In the genomic region with DNA sequence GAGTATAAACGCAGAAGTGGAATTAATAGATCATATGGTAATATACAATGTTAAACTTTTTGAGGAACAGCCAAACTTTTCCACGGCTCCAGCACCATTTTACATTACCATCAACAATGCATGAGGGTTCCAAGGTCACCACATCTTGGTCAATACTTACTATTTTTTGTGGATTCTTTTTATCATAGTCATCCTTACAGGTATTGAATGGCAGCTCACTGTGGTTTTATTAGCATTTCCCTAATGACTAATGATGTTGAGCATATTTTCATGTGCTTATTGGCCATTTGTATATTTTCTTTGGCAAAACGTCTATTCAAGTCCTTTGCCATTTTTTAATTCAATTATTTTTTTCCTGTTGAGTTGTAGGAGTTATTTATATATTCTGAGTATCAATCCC, we compare ENCODE assay signal across 21 cellular contexts. TPM values are rescaled to one million over a fixed set of nuclear protein-coding genes. Genes with fewer than 3 reads are reported as not detected.
DNase-seq lines count a peak whose midpoint lies in the region; ATAC-seq, FAIRE-seq and TF ChIP-seq lines count a peak whose summit lies in the region.
"Had no signal": no experiment of that assay in that cellular context is flagged by ENCODE, and none has a peak within 500 bp of the region (broad histone marks: within the 10 kb centered on the region; RNA-seq: fewer than 3 reads in every experiment).

No MANE protein-coding gene starts in this region.

- H3K36me3 ChIP-seq in HepG2 (replicated peaks in 1 of 2; ENCODE audit: control insufficient read depth in 1 of 2, insufficient read depth in 2 of 2, low read length in 2 of 2) = peaks cover 5 to 57% of the 10 kb centered on the region in 2 experiments; a peak in 4 of 5 replicates
- H3K36me3 ChIP-seq in right lobe of liver = peaks cover 0 to 26% (median 4%) of the 10 kb centered on the region in 4 donors
- H3K36me3 ChIP-seq in stomach = peaks cover 20 to 94% (median 77%) of the 10 kb centered on the region in 4 donors

- no peaks in the 10 kb centered on the region for H3K79me2 ChIP-seq in HepG2 (ENCODE audit: insufficient read depth, low read length)

- H3K36me3 Mint-ChIP-seq in stimulated activated memory B cell treated with anti-CD40 and anti-IgM and Interleukin-4, amounts not matched to agents 10 μg/mL and 1 μg/mL and 100 μg/mL, for 72 hours = peaks cover 49% of the 10 kb centered on the region
- peaks cover 58% of the 10 kb centered on the region for H3K36me3 Mint-ChIP-seq in activated CD4-positive, alpha-beta memory T cell treated with anti-CD3 and anti-CD28 coated beads, Interleukin-2, amount 10 ng/mL, durations not matched to agents 7 days and 5 days (ENCODE audit: low read depth)

- CTCF ChIA-PET in HepG2 (lab: Yijun Ruan, JAX; ENCODE audit: low intra/inter-chr PET ratio, low total read pairs) = no interaction called here
- CTCF ChIA-PET in activated CD4-positive, alpha-beta memory T cell treated with anti-CD3 and anti-CD28 coated beads, Interleukin-2, amount 10 ng/mL, durations not matched to agents 7 days and 5 days (lab: Charles Lee) = no interaction called here

- no peak for TF ChIP-seq RAD21 in HepG2 (CRISPR knock-in tag; IDR thresholded peaks at IDR 0.05)

- FAIRE-seq in HepG2 (lab: Jason Lieb, UNC) = no peak
- FAIRE-seq: GM18507 had no signal

- H3K27ac ChIP-seq in HepG2 (ENCODE audit: extremely low read length, insufficient read depth, low read length) (no peak overlapping the region), right lobe of liver (no peak overlapping the region), stomach (no peak overlapping the region)
- H3K27ac ChIP-seq: SJCRH30 had no signal

- H3K4me2 ChIP-seq in HepG2 (ENCODE audit: low read depth, low read length) = no peak overlapping the region
- H3K4me2 ChIP-seq: GM23338 had no signal

- TSS peak; percentile 18 for BruUV-seq in HepG2 (replicated peaks; lab: Mats Ljungman, UMichigan)

- in situ Hi-C loops in HepG2 (cut with HindIII; ENCODE audit: extremely low pct_ligation_motif_present, low pct_unique_long_range_greater_than_20kb) = no loop called here

- POLR2A ChIA-PET in HepG2 (lab: Yijun Ruan, JAX) = no interaction called here
- POLR2A ChIA-PET in activated CD4-positive, alpha-beta memory T cell treated with anti-CD3 and anti-CD28 coated beads, Interleukin-2, amount 10 ng/mL, durations not matched to agents 7 days and 5 days (lab: Charles Lee) = no interaction called here

- H3K27me3 ChIP-seq in HepG2 (ENCODE audit: control insufficient read depth in 1 of 2, insufficient read depth in 2 of 2, low read length in 2 of 2) = no peaks in the 10 kb centered on the region
- H3K27me3 ChIP-seq in right lobe of liver = no peaks in the 10 kb centered on the region
- H3K27me3 ChIP-seq in stomach = no peaks in the 10 kb centered on the region
- H3K27me3 ChIP-seq: BE2C, MG63, SJCRH30 had no signal

- no peak for ATAC-seq in HepG2
- ATAC-seq in right lobe of liver = no peak
- no peak for ATAC-seq in stimulated activated memory B cell treated with anti-CD40 and anti-IgM and Interleukin-4, amounts not matched to agents 10 μg/mL and 1 μg/mL and 100 μg/mL, for 72 hours
- ATAC-seq in HG02852 (IDR thresholded peaks at IDR 0.05; ENCODE audit: unreplicated experiment) = no peak
- ATAC-seq: CD8-positive, alpha-beta T cell; GM23338 had no signal

- H2AFZ ChIP-seq in HepG2 (ENCODE audit: low read length) = no peak overlapping the region
- H2AFZ ChIP-seq: GM23338 had no signal

- H3K9ac ChIP-seq in HepG2 (ENCODE audit: insufficient read depth, low read depth, low read length) = no peak overlapping the region

- intact Hi-C loops in HepG2 (cut with micrococcal nuclease; ENCODE audit: unreplicated experiment) = no loop called here
- intact Hi-C loops in right lobe of liver (cut with DNase I) = loop anchor here in 1 of 2 donors (10.0 kb wide), 1 partner anchor 146 kb away; the partner anchor contains the start of gene FNIP1
- intact Hi-C loops in stomach (cut with DNase I; ENCODE audit: low total_unique reads) = no loop called here

- H3K4me1 Mint-ChIP-seq in stimulated activated memory B cell treated with anti-CD40 and anti-IgM and Interleukin-4, amounts not matched to agents 10 μg/mL and 1 μg/mL and 100 μg/mL, for 72 hours = peaks cover 19% of the 10 kb centered on the region
- H3K4me1 Mint-ChIP-seq in activated CD4-positive, alpha-beta memory T cell treated with anti-CD3 and anti-CD28 coated beads, Interleukin-2, amount 10 ng/mL, durations not matched to agents 7 days and 5 days = no peaks in the 10 kb centered on the region
- H3K4me1 Mint-ChIP-seq: GM23338 had no signal

- 93% methylated on average over 3 of the region's 3 CpGs for WGBS in HepG2 (ENCODE audit: low lambda C conversion rate)
- 92% methylated on average over 3 of the region's 3 CpGs for WGBS in right lobe of liver (ENCODE audit: insufficient coverage, low coverage, low lambda C conversion rate, missing lambda C conversion rate)
- WGBS in stomach, 5 donors = 71 to 85% (median 82%) methylated on average over 3 of the region's 3 CpGs

- H3K4me3 Mint-ChIP-seq in stimulated activated memory B cell treated with anti-CD40 and anti-IgM and Interleukin-4, amounts not matched to agents 10 μg/mL and 1 μg/mL and 100 μg/mL, for 72 hours = no peak overlapping the region
- H3K4me3 Mint-ChIP-seq in activated CD4-positive, alpha-beta memory T cell treated with anti-CD3 and anti-CD28 coated beads, Interleukin-2, amount 10 ng/mL, durations not matched to agents 7 days and 5 days = no peak overlapping the region
- H3K4me3 Mint-ChIP-seq: CD8-positive, alpha-beta T cell; GM23338 had no signal

- no peak for TF ChIP-seq CTCF in HepG2 (CRISPR knock-in tag; IDR thresholded peaks at IDR 0.05)
- no peak for TF ChIP-seq CTCF in right lobe of liver (IDR thresholded peaks at IDR 0.05)
- TF ChIP-seq CTCF in fibroblast of mammary gland (conservative IDR thresholded peaks at IDR 0.05; ENCODE audit: control insufficient read depth, insufficient read depth, low read depth, low read length) = no peak
- TF ChIP-seq CTCF in stomach (IDR thresholded peaks at IDR 0.05) = no peak

- DNase-seq in HepG2 (ENCODE audit: low spot score) (no peak), right lobe of liver (no peak), astrocyte of the hippocampus (ENCODE audit: low read depth, low spot score) (peak; percentile 43), fibroblast of mammary gland (ENCODE audit: low read depth) (peak; percentile 47), stomach (no peak)
- DNase-seq in activated CD4-positive, alpha-beta memory T cell treated with anti-CD3 and anti-CD28 coated beads, Interleukin-2, amount 10 ng/mL, durations not matched to agents 7 days and 5 days = no peak
- DNase-seq: 8988T; BE2C; CD8-positive, alpha-beta T cell; GDM1; MG63; NCI-H1092 treated with DMSO at 0.1 percent for 48 hours; NCI-H2081 treated with DMSO at 0.1 percent for 48 hours; NCI-H526; NK-92 treated with Interleukin-12 subunit alpha and Interleukin-12 subunit beta, amount 100 ng/mL, for 24 hours; RPMI8226; SJCRH30 had no signal

- H3K4me3 ChIP-seq in HepG2 (replicated peaks in 1 of 3; ENCODE audit: insufficient read depth in 1 of 3, low read depth in 2 of 3, low read length in 3 of 3) = no peak overlapping the region
- H3K4me3 ChIP-seq in right lobe of liver = no peak overlapping the region
- H3K4me3 ChIP-seq in fibroblast of mammary gland (ENCODE audit: control insufficient read depth, low read depth, low read length) = no peak overlapping the region
- no peak overlapping the region for H3K4me3 ChIP-seq in stomach
- H3K4me3 ChIP-seq: GM23338, MG63, SJCRH30 had no signal

- no peaks in the 10 kb centered on the region for H3K27me3 Mint-ChIP-seq in stimulated activated memory B cell treated with anti-CD40 and anti-IgM and Interleukin-4, amounts not matched to agents 10 μg/mL and 1 μg/mL and 100 μg/mL, for 72 hours
- H3K27me3 Mint-ChIP-seq in activated CD4-positive, alpha-beta memory T cell treated with anti-CD3 and anti-CD28 coated beads, Interleukin-2, amount 10 ng/mL, durations not matched to agents 7 days and 5 days = no peaks in the 10 kb centered on the region

- no peaks in the 10 kb centered on the region for H4K20me1 ChIP-seq in HepG2 (ENCODE audit: insufficient read depth, low read length)

- H3K4me1 ChIP-seq in HepG2 (ENCODE audit: insufficient read depth, low read length) (peaks cover 3% of the 10 kb centered on the region), right lobe of liver (peaks cover 0 to 3% (median 2%) of the 10 kb centered on the region in 4 donors), stomach (peaks cover 0 to 3% (median 0%) of the 10 kb centered on the region in 4 donors)
- H3K4me1 ChIP-seq: BE2C, SJCRH30 had no signal

- TF ChIP-seq EP300 in HepG2 (IDR thresholded peaks at IDR 0.05; ENCODE audit: low read depth in 2 of 2, low read length in 2 of 2) (no peak), HepG2 (CRISPR knock-in tag; IDR thresholded peaks at IDR 0.05; ENCODE audit: borderline replicate concordance) (no peak), stomach (IDR thresholded peaks at IDR 0.05) (no peak)

- peak overlapping the region; percentile 35 for H3K27ac Mint-ChIP-seq in stimulated activated memory B cell treated with anti-CD40 and anti-IgM and Interleukin-4, amounts not matched to agents 10 μg/mL and 1 μg/mL and 100 μg/mL, for 72 hours
- H3K27ac Mint-ChIP-seq in activated CD4-positive, alpha-beta memory T cell treated with anti-CD3 and anti-CD28 coated beads, Interleukin-2, amount 10 ng/mL, durations not matched to agents 7 days and 5 days = no peak overlapping the region
- H3K27ac Mint-ChIP-seq: CD8-positive, alpha-beta T cell; GM23338 had no signal

- H3K9me3 ChIP-seq in HepG2 (ENCODE audit: low read length) (no peaks in the 10 kb centered on the region), right lobe of liver (no peaks in the 10 kb centered on the region), stomach (no peaks in the 10 kb centered on the region)
- H3K9me3 ChIP-seq: BE2C, MG63, SJCRH30 had no signal

- no peak for TF ChIP-seq POLR2A in HepG2 (IDR thresholded peaks at IDR 0.05; ENCODE audit: insufficient read depth in 1 of 2, low read depth in 2 of 2, low read length in 2 of 2)
- TF ChIP-seq POLR2A in right lobe of liver (IDR thresholded peaks at IDR 0.05) = no peak
- TF ChIP-seq POLR2A in stomach (IDR thresholded peaks at IDR 0.05) = no peak

- peaks cover 7% of the 10 kb centered on the region for H3K9me3 Mint-ChIP-seq in stimulated activated memory B cell treated with anti-CD40 and anti-IgM and Interleukin-4, amounts not matched to agents 10 μg/mL and 1 μg/mL and 100 μg/mL, for 72 hours
- H3K9me3 Mint-ChIP-seq in activated CD4-positive, alpha-beta memory T cell treated with anti-CD3 and anti-CD28 coated beads, Interleukin-2, amount 10 ng/mL, durations not matched to agents 7 days and 5 days = no peaks in the 10 kb centered on the region
- H3K9me3 Mint-ChIP-seq: CD8-positive, alpha-beta T cell; GM23338 had no signal

RNA-seq across cellular contexts. Expression of gene RAPGEF6, which starts 14.1 kb away (rescaled TPM):
- total RNA-seq in HepG2 (2016; rRNA removed; fragmentation: Illumina TruSeq; extraction: Trizol) (23.3 and 24.6 TPM in 2 replicates), right lobe of liver (1 to 10 TPM; 3.7 to 9.1 (median 7.6) TPM), stomach (10 to 100 TPM; 17.9 to 43.9 (median 24.2) TPM)
- 7.5 and 10.7 TPM in 2 replicates for total RNA-seq in HepG2 (2016; cell fraction: cytosol; rRNA removed; fragmentation: Illumina TruSeq; extraction: Trizol; ENCODE audit: low read depth)
- total RNA-seq in HepG2 (2016; cell fraction: insoluble cytoplasmic fraction; rRNA removed; fragmentation: Illumina TruSeq; extraction: Trizol) = 20.2 and 24.5 TPM in 2 replicates
- total RNA-seq in HepG2 (2016; cell fraction: membrane; rRNA removed; fragmentation: Illumina TruSeq; extraction: Trizol) = 7.0 and 11.4 TPM in 2 replicates
- 45.4 and 49.6 TPM in 2 replicates for total RNA-seq in HepG2 (2016; cell fraction: nucleus; rRNA removed; fragmentation: Illumina TruSeq; extraction: Trizol)
- polyA plus RNA-seq in HepG2 (2011; rRNA removed) (7.3 and 7.7 TPM in 2 replicates), stomach (1 to 10 TPM; 1.4 to 2.4 (median 1.7) TPM)
- 3.5 and 5.4 TPM in 2 replicates for polyA plus RNA-seq in HepG2 (2011; cell fraction: cytosol; rRNA removed)
- 8.0 and 8.2 TPM in 2 replicates for polyA plus RNA-seq in HepG2 (2011; cell fraction: nucleus; rRNA removed)
- 7.9 and 14.6 TPM in 2 replicates for polyA plus RNA-seq in HepG2 (2012)
- polyA plus RNA-seq in HepG2 (2016; cell fraction: cytosol; fragmentation: Illumina TruSeq; extraction: Trizol; ENCODE audit: low read depth) = 0.24 and 0.26 TPM in 2 replicates
- 6.9 and 7.6 TPM in 2 replicates for polyA plus RNA-seq in HepG2 (2016; cell fraction: insoluble cytoplasmic fraction; fragmentation: Illumina TruSeq; extraction: Trizol; ENCODE audit: low read depth)
- polyA plus RNA-seq in HepG2 (2016; cell fraction: membrane; fragmentation: Illumina TruSeq; extraction: Trizol; ENCODE audit: low read depth) = 0.79 and 1.0 TPM in 2 replicates
- 9.7 TPM in 2 replicates for polyA plus RNA-seq in HepG2 (2016; cell fraction: nucleus; fragmentation: Illumina TruSeq; extraction: Trizol; ENCODE audit: insufficient read depth, low read depth)
- 20.8 and 24.5 TPM in 2 replicates for polyA minus RNA-seq in HepG2 (2011; rRNA and poly(A)+ RNA removed; ENCODE audit: low replicate concordance)
- 14.7 and 19.0 TPM in 2 replicates for polyA minus RNA-seq in HepG2 (2011; cell fraction: cytosol; rRNA and poly(A)+ RNA removed)
- 125 and 131 TPM in 2 replicates for polyA minus RNA-seq in HepG2 (2011; cell fraction: nucleus; rRNA and poly(A)+ RNA removed)
- 10 to 100 TPM; 40.7 to 44.5 TPM for total RNA-seq in activated CD4-positive, alpha-beta memory T cell treated with anti-CD3 and anti-CD28 coated beads, Interleukin-2, amount 10 ng/mL, durations not matched to agents 7 days and 5 days

Comparison
In these comparisons a context has a peak if more than half of its experiments do, and no peak if none do; other contexts are left out.
1. DNase-seq: peak in astrocyte of the hippocampus (single experiment) and fibroblast of mammary gland (single experiment); none in HepG2 (single experiment), right lobe of liver (0 of 3), stomach (single experiment) and activated CD4-positive, alpha-beta memory T cell treated with anti-CD3 and anti-CD28 coated beads, Interleukin-2, amount 10 ng/mL, durations not matched to agents 7 days and 5 days (single experiment).